21 cellular contexts compared by ENCODE assay signal in genomic region chr17:76088041-76088867, GRCh38. TPM values are rescaled to one million over a fixed set of nuclear protein-coding genes. Genes with fewer than 3 reads are reported as not detected.
DNase-seq lines count a peak whose midpoint lies in the region; ATAC-seq and TF ChIP-seq lines count a peak whose summit lies in the region.
"Had no signal": no experiment of that assay in that cellular context is flagged by ENCODE, and none has a peak within 500 bp of the region (broad histone marks: within the 10 kb centered on the region; RNA-seq: fewer than 3 reads in every experiment).

No MANE protein-coding gene starts in this region.

- 87 to 94% (median 91%) methylated on average over 13 to 25 of the region's 25 CpGs for WGBS in stomach, 5 donors

- H3K4me3 ChIP-seq in BE2C (ENCODE audit: low read depth, low read length) (no peak overlapping the region), GM23338 (no peak overlapping the region), stomach (no peak overlapping the region)
- H3K4me3 ChIP-seq: BLaER1, gastroesophageal sphincter, lung, vagina had no signal

- H3K4me1 ChIP-seq in BE2C (peaks cover 9% of the 10 kb centered on the region), GM23338 (ENCODE audit: insufficient read depth) (no peaks in the 10 kb centered on the region), stomach (no peaks in the 10 kb centered on the region)
- H3K4me1 ChIP-seq: gastroesophageal sphincter, vagina had no signal

- H3K36me3 Mint-ChIP-seq in GM23338 (ENCODE audit: low read depth) (peaks cover 64% of the 10 kb centered on the region), nephron (ENCODE audit: low read depth) (peaks cover 38% of the 10 kb centered on the region), glutamatergic neuron (ENCODE audit: unreplicated experiment) (peaks cover 5% of the 10 kb centered on the region)
- H3K36me3 Mint-ChIP-seq in activated T-cell treated with anti-CD3 and anti-CD28 coated beads, Interleukin-2, amount 50 U/mL, for 72 hours (ENCODE audit: insufficient read depth in 2 of 2), result peaks cover 0 to 9% of the 10 kb centered on the region in 2 donors

- H3K4me1 Mint-ChIP-seq in GM23338, result no peaks in the 10 kb centered on the region; the same call in 2 of the 3 replicates
- no peaks in the 10 kb centered on the region for H3K4me1 Mint-ChIP-seq in nephron
- no peaks in the 10 kb centered on the region for H3K4me1 Mint-ChIP-seq in activated T-cell treated with anti-CD3 and anti-CD28 coated beads, Interleukin-2, amount 50 U/mL, for 72 hours (ENCODE audit: low read depth)
- H3K4me1 Mint-ChIP-seq in glutamatergic neuron (ENCODE audit: low read depth, unreplicated experiment), result no peaks in the 10 kb centered on the region

- no peaks in the 10 kb centered on the region for H4K20me1 ChIP-seq in GM23338 (replicated peaks; ENCODE audit: insufficient read depth)

- TF ChIP-seq CTCF in BE2C (IDR thresholded peaks at IDR 0.05; ENCODE audit: low read depth, low read length), result 0 out of 2 replicates have a peak, but pooled peaks have one; percentile 6
- TF ChIP-seq CTCF in GM23338 (conservative IDR thresholded peaks at IDR 0.05; ENCODE audit: low read depth in 2 of 2), result peak; percentile 57 to 74
- TF ChIP-seq CTCF in VCaP (conservative IDR thresholded peaks at IDR 0.05), result peak; percentile 14; the same call in 1 of the 2 replicates
- peak in 2 of 3 experiments; percentile 10 to 14 for TF ChIP-seq CTCF in nephron (IDR thresholded peaks at IDR 0.05; ENCODE audit: unreplicated experiment in 3 of 3)
- no peak for TF ChIP-seq CTCF in stomach (IDR thresholded peaks at IDR 0.05)
- no peak for TF ChIP-seq CTCF in glutamatergic neuron (IDR thresholded peaks at IDR 0.05; ENCODE audit: partially characterized antibody, unreplicated experiment)

- no peak for DNase-seq in BE2C
- DNase-seq in GM23338 (ENCODE audit: low spot score), result peak; percentile 73
- DNase-seq in activated T-cell treated with anti-CD3 and anti-CD28 coated beads, Interleukin-2, amount 50 U/mL, for 72 hours, result no peak
- DNase-seq in stomach, result no peak
- no peak for DNase-seq in activated T-cell treated with anti-CD3 and anti-CD28 coated beads for 4 hours
- no peak for DNase-seq in glutamatergic neuron
- DNase-seq: activated CD8-positive, alpha-beta memory T cell treated with anti-CD3 and anti-CD28 coated beads for 24 hours; DMS79 treated with DMSO at 0.1 percent for 48 hours; naive B cell; NCI-H1694 treated with DMSO at 0.1 percent for 48 hours; NCI-H526 treated with DMSO at 0.1 percent for 48 hours; RPMI8226; T-cell had no signal

- H3K9me3 ChIP-seq in BE2C (no peaks in the 10 kb centered on the region), stomach (no peaks in the 10 kb centered on the region)
- H3K9me3 ChIP-seq: BLaER1, gastroesophageal sphincter, vagina had no signal

- H3K27me3 ChIP-seq in BE2C (no peaks in the 10 kb centered on the region), GM23338 (ENCODE audit: insufficient read depth) (no peaks in the 10 kb centered on the region), stomach (no peaks in the 10 kb centered on the region)
- H3K27me3 ChIP-seq: BLaER1, gastroesophageal sphincter, vagina had no signal

- H3F3A ChIP-seq in GM23338 (replicated peaks; ENCODE audit: low read depth), result no peaks in the 10 kb centered on the region

- intact Hi-C loops in stomach (cut with DNase I; ENCODE audit: low total_unique reads), result no loop called here

- no peak for TF ChIP-seq POLR2A in stomach (IDR thresholded peaks at IDR 0.05)

- H3K4me3 Mint-ChIP-seq in GM23338 (no peak overlapping the region), nephron (no peak overlapping the region), glutamatergic neuron (ENCODE audit: unreplicated experiment) (no peak overlapping the region)
- H3K4me3 Mint-ChIP-seq in activated T-cell treated with anti-CD3 and anti-CD28 coated beads, Interleukin-2, amount 50 U/mL, for 72 hours, result no peak overlapping the region
- H3K4me3 Mint-ChIP-seq: T-cell had no signal

- TF ChIP-seq EP300 in stomach (IDR thresholded peaks at IDR 0.05), result no peak

- H2AFZ ChIP-seq in GM23338, result no peak overlapping the region

- H3K27ac ChIP-seq in GM23338 (ENCODE audit: low read depth), result no peak overlapping the region
- H3K27ac ChIP-seq in VCaP, result no peak overlapping the region
- H3K27ac ChIP-seq in stomach, result no peak overlapping the region
- H3K27ac ChIP-seq: BLaER1, gastroesophageal sphincter, vagina had no signal

- H3K4me2 ChIP-seq in GM23338, result no peak overlapping the region
- H3K4me2 ChIP-seq: BLaER1 had no signal

- peaks cover 25% of the 10 kb centered on the region for H3K36me3 ChIP-seq in BE2C
- H3K36me3 ChIP-seq in GM23338 (ENCODE audit: insufficient read depth), result peaks cover 5% of the 10 kb centered on the region; the same call in 1 of the 2 replicates
- peaks cover 86 to 100% (median 100%) of the 10 kb centered on the region in 4 donors for H3K36me3 ChIP-seq in stomach

- no peaks in the 10 kb centered on the region for H3K9me3 Mint-ChIP-seq in GM23338
- no peaks in the 10 kb centered on the region for H3K9me3 Mint-ChIP-seq in nephron
- no peaks in the 10 kb centered on the region for H3K9me3 Mint-ChIP-seq in activated T-cell treated with anti-CD3 and anti-CD28 coated beads, Interleukin-2, amount 50 U/mL, for 72 hours
- no peaks in the 10 kb centered on the region for H3K9me3 Mint-ChIP-seq in glutamatergic neuron (ENCODE audit: unreplicated experiment)
- H3K9me3 Mint-ChIP-seq: naive B cell, T-cell had no signal

- H3K79me2 ChIP-seq in GM23338 (replicated peaks; ENCODE audit: insufficient read depth), result no peaks in the 10 kb centered on the region

- H3K27me3 Mint-ChIP-seq in GM23338 (ENCODE audit: insufficient read depth, low read depth, poor library complexity) (peaks cover 7% of the 10 kb centered on the region), nephron (ENCODE audit: low read depth) (no peaks in the 10 kb centered on the region), glutamatergic neuron (ENCODE audit: unreplicated experiment) (peaks cover 11% of the 10 kb centered on the region)
- no peaks in the 10 kb centered on the region for H3K27me3 Mint-ChIP-seq in activated T-cell treated with anti-CD3 and anti-CD28 coated beads, Interleukin-2, amount 50 U/mL, for 72 hours (ENCODE audit: low read depth)
- H3K27me3 Mint-ChIP-seq: naive B cell, T-cell had no signal

- ATAC-seq in GM23338, result peak; percentile 94
- ATAC-seq in activated T-cell treated with anti-CD3 and anti-CD28 coated beads, Interleukin-2, amount 50 U/mL, for 72 hours (replicated peaks in 1 of 2), result no peak
- ATAC-seq: gastroesophageal sphincter, T-cell had no signal

- H3K27ac Mint-ChIP-seq in GM23338 (peak overlapping the region; percentile 52; the same call in 1 of the 2 replicates), nephron (no peak overlapping the region), glutamatergic neuron (ENCODE audit: unreplicated experiment) (no peak overlapping the region)
- no peak overlapping the region for H3K27ac Mint-ChIP-seq in activated T-cell treated with anti-CD3 and anti-CD28 coated beads, Interleukin-2, amount 50 U/mL, for 72 hours
- H3K27ac Mint-ChIP-seq: T-cell had no signal

- H3K9me2 ChIP-seq in GM23338 (ENCODE audit: insufficient read depth), result no peaks in the 10 kb centered on the region

TF ChIP-seq in GM23338, 12 proteins besides CTCF, POLR2A, EP300 and RAD21 (continues in another document):
- TF ChIP-seq CREB1 (CRISPR knock-in tag; IDR thresholded peaks at IDR 0.05; ENCODE audit: low read depth), result no peak
- no peak for TF ChIP-seq EZH2 (IDR thresholded peaks at IDR 0.05; ENCODE audit: low read depth, unreplicated experiment)
- no peak for TF ChIP-seq ZNF331 (CRISPR knock-in tag; IDR thresholded peaks at IDR 0.05; ENCODE audit: low read depth)

RNA-seq across cellular contexts. Expression of gene ZACN, which starts 9.3 kb away (rescaled TPM):
- polyA plus RNA-seq in BE2C (2012; ENCODE audit: insufficient read depth, insufficient read length, low read depth), result 18.8 TPM
- not detected in 2 replicates for total RNA-seq in GM23338 (2014; rRNA removed; shearing (Covaris generic))
- 0.47 and 0.82 TPM in 2 replicates for polyA plus RNA-seq in GM23338 (2016; fragmentation: Nextera tagmentation; extraction: Ambion mirVana)
- total RNA-seq in activated T-cell treated with anti-CD3 and anti-CD28 coated beads, Interleukin-2, amount 50 U/mL, for 72 hours, result 10 to 100 TPM in 1 of 2 donors, 1 to 10 TPM in 1; 9.1 to 10.3 TPM
- not detected for total RNA-seq in stomach
- polyA plus RNA-seq in stomach, result 1 to 10 TPM in 2 of 3 donors, under 1 TPM in 1; 1.00 to 1.9 (median 1.4) TPM
- 1.9 TPM for total RNA-seq in glutamatergic neuron (ENCODE audit: unreplicated experiment)
- total RNA-seq: endothelial cell of umbilical vein, gastroesophageal sphincter, pulmonary artery endothelial cell, vagina had no signal

RNA-seq across cellular contexts. Expression of gene GALR2, which starts 13.7 kb away (rescaled TPM):
- 3.8 TPM for polyA plus RNA-seq in BE2C (2012; ENCODE audit: insufficient read depth, insufficient read length, low read depth)
- total RNA-seq in GM23338 (2014; rRNA removed; shearing (Covaris generic)), result 0.70 and 2.2 TPM in 2 replicates
- polyA plus RNA-seq in GM23338 (2016; fragmentation: Nextera tagmentation; extraction: Ambion mirVana) (0.50 and 0.80 TPM in 2 replicates), stomach (under 1 TPM in 1 of 3 donors, not detected in 2; 0.48 TPM)
- total RNA-seq in activated T-cell treated with anti-CD3 and anti-CD28 coated beads, Interleukin-2, amount 50 U/mL, for 72 hours, result 10 to 100 TPM in 1 of 2 donors, 1 to 10 TPM in 1; 9.5 to 10.6 TPM
- total RNA-seq in stomach (not detected), glutamatergic neuron (ENCODE audit: unreplicated experiment) (3.3 TPM)
- total RNA-seq: endothelial cell of umbilical vein, gastroesophageal sphincter, pulmonary artery endothelial cell, vagina had no signal

RNA-seq across cellular contexts. Expression of gene EXOC7, which starts 15.3 kb away (rescaled TPM):
- 46.4 TPM for polyA plus RNA-seq in BE2C (2012; ENCODE audit: insufficient read depth, insufficient read length, low read depth)
- total RNA-seq in GM23338 (2014; rRNA removed; shearing (Covaris generic)), result 65.9 and 75.4 TPM in 2 replicates
- 77.4 and 77.5 TPM in 2 replicates for polyA plus RNA-seq in GM23338 (2016; fragmentation: Nextera tagmentation; extraction: Ambion mirVana)
- 10 to 100 TPM; 66.7 to 77.8 TPM for total RNA-seq in activated T-cell treated with anti-CD3 and anti-CD28 coated beads, Interleukin-2, amount 50 U/mL, for 72 hours
- total RNA-seq in stomach, result 100 to 1,000 TPM in 2 of 5 donors, 10 to 100 TPM in 3; 65.7 to 280 (median 80.3) TPM
- polyA plus RNA-seq in stomach, result 10 to 100 TPM; 31.8 to 47.2 (median 33.2) TPM
- total RNA-seq in glutamatergic neuron (ENCODE audit: unreplicated experiment), result 249 TPM

RNA-seq across cellular contexts. Expression of gene SRP68, which starts 15.9 kb away (rescaled TPM):
- polyA plus RNA-seq in BE2C (2012; ENCODE audit: insufficient read depth, insufficient read length, low read depth), result 186 TPM
- total RNA-seq in GM23338 (2014; rRNA removed; shearing (Covaris generic)), result 60.3 and 62.8 TPM in 2 replicates
- polyA plus RNA-seq in GM23338 (2016; fragmentation: Nextera tagmentation; extraction: Ambion mirVana) (30.7 and 34.2 TPM in 2 replicates), stomach (10 to 100 TPM; 36.9 to 46.4 (median 39.3) TPM)
- total RNA-seq in activated T-cell treated with anti-CD3 and anti-CD28 coated beads, Interleukin-2, amount 50 U/mL, for 72 hours, result 100 to 1,000 TPM; 138 to 144 TPM
- total RNA-seq in stomach (10 to 100 TPM; 24.6 to 49.8 (median 47.8) TPM), glutamatergic neuron (ENCODE audit: unreplicated experiment) (48.4 TPM)

RNA-seq across cellular contexts. Expression of gene FOXJ1, which starts 52.8 kb away (rescaled TPM):
- not detected for polyA plus RNA-seq in BE2C (2012; ENCODE audit: insufficient read depth, insufficient read length, low read depth)
- total RNA-seq in GM23338 (2014; rRNA removed; shearing (Covaris generic)), result 8.7 and 12.3 TPM in 2 replicates
- polyA plus RNA-seq in GM23338 (2016; fragmentation: Nextera tagmentation; extraction: Ambion mirVana) (2.3 and 2.8 TPM in 2 replicates), stomach (under 1 TPM in 2 of 3 donors, not detected in 1; 0.12 to 0.25 TPM)
- total RNA-seq in activated T-cell treated with anti-CD3 and anti-CD28 coated beads, Interleukin-2, amount 50 U/mL, for 72 hours, result 1 to 10 TPM; 1.4 to 1.5 TPM
- total RNA-seq in stomach (1 to 10 TPM in 3 of 5 donors, not detected in 2; 1.3 to 6.7 (median 4.5) TPM), glutamatergic neuron (ENCODE audit: unreplicated experiment) (not detected)
- total RNA-seq: endothelial cell of umbilical vein, gastroesophageal sphincter, pulmonary artery endothelial cell, vagina had no signal
- polyA plus RNA-seq: endothelial cell of umbilical vein had no signal

Comparison
In these comparisons a context has a peak if more than half of its experiments do, and no peak if none do; other contexts are left out.
1. CTCF ChIP-seq: peak in BE2C (single experiment), GM23338 (2 of 2), VCaP (single experiment) and nephron (2 of 3); none in stomach (0 of 7) and glutamatergic neuron (single experiment).